In the genomic region with DNA sequence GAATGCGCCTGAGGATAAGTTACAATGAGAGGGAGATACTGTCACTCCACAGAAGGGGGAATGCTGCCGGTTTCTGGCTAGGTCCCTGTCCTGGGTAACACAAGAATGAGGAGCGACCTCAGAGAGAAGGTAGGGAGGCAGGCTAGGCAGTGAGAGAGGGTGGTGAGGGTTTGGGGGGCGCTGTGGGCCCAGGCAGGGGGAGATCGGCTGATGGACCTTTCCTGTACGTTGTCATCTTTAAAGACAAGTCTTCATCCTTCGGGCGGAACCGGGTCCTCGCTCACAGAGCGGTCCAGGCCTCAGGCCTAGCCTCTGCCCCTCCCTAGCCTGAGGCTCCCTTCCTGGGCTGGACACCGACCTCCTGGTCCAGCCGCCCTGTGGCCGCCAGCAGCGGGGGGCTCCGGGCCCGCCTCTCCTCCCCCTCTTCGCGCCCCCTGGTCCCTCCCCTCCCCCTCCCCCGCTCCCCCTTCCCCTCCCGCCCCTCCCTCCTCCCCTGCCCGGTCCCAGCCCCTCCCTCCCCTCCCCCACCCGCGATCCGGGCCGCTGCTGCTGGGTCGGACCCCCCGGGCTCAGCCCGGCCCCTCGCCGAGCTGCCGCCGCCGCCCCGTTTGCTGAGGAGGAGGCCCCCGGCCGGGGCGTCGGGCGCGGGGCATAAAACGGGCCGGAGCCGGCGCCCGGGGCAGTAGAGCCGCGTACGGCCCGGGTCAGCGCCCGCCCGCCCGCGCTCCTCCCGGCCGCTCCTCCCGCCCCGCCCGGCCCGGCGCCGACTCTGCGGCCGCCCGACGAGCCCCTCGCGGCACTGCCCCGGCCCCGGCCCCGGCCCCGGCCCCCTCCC, we compare ENCODE assay signal across 8 cellular contexts. TPM values are rescaled to one million over a fixed set of nuclear protein-coding genes. Genes with fewer than 3 reads are reported as not detected.
DNase-seq lines count a peak whose midpoint lies in the region; ATAC-seq and TF ChIP-seq lines count a peak whose summit lies in the region.

A gene (plus strand): TSS at position 680 of the 835 bp plus-strand sequence. CDS start 265 bp downstream, outside the sequence.

- no peaks in the 10 kb centered on the region for H3K9me3 Mint-ChIP-seq in activated T-helper 17 cell treated with anti-CD3 and anti-CD28 coated beads, Interleukin-2, amount 50 U/mL, for 72 hours

- no peak within 1 kb of the TSS for H3K27ac Mint-ChIP-seq in activated T-helper 17 cell treated with anti-CD3 and anti-CD28 coated beads, Interleukin-2, amount 50 U/mL, for 72 hours

- no peaks in the 10 kb centered on the region for H3K4me1 Mint-ChIP-seq in activated T-helper 17 cell treated with anti-CD3 and anti-CD28 coated beads, Interleukin-2, amount 50 U/mL, for 72 hours

- peaks cover 14% of the 10 kb centered on the region; the same call in 1 of the 2 replicates for H3K4me1 ChIP-seq in ES-I3 (ENCODE audit: insufficient read depth, low read length)
- H3K4me1 ChIP-seq in right atrium auricular region, result peaks cover 0 to 24% of the 10 kb centered on the region in 2 donors
- H3K4me1 ChIP-seq in psoas muscle, result peaks cover 10% of the 10 kb centered on the region

- WGBS in psoas muscle, 3 donors, result 9 to 28% (median 23%) methylated on average over 19 to 57 of the region's 73 CpGs

- no peaks in the 10 kb centered on the region for H3K36me3 Mint-ChIP-seq in activated T-helper 17 cell treated with anti-CD3 and anti-CD28 coated beads, Interleukin-2, amount 50 U/mL, for 72 hours (ENCODE audit: low read depth)

- intact Hi-C loops in psoas muscle (cut with DNase I), result loop anchor here (5.0 to 10.0 kb wide), 2 partner anchors 395 to 408 kb away; no protein-coding TSS in a partner anchor

- ATAC-seq in activated T-helper 17 cell treated with anti-CD3 and anti-CD28 coated beads, Interleukin-2, amount 50 U/mL, for 72 hours (replicated peaks), result no peak
- ATAC-seq in psoas muscle (peak; percentile 28 to 63 (median 30)), GM21360 (IDR thresholded peaks at IDR 0.05; ENCODE audit: unreplicated experiment) (no peak), HG03521 (IDR thresholded peaks at IDR 0.05; ENCODE audit: unreplicated experiment) (no peak)

- no peaks in the 10 kb centered on the region for H3K9me3 ChIP-seq in ES-I3 (ENCODE audit: control insufficient read depth, insufficient read depth, low read length)
- H3K9me3 ChIP-seq in right atrium auricular region, result no peaks in the 10 kb centered on the region
- H3K9me3 ChIP-seq in psoas muscle, result no peaks in the 10 kb centered on the region

- in situ Hi-C loops in GM13977 (cut with MboI; ENCODE audit: low pct_unique_long_range_greater_than_20kb, low sequenced_read_pairs, unreplicated experiment), result no loop called here

- no peak for DNase-seq in right atrium auricular region (ENCODE audit: low spot score)
- DNase-seq in psoas muscle, result peak; percentile 48 to 74
- DNase-seq in NCI-H2227 treated with DMSO at 0.1 percent for 48 hours (lab: John Stamatoyannopoulos, UW), result no peak
- DNase-seq in GM13977 (ENCODE audit: low spot score), result no peak

- H3K27ac ChIP-seq in right atrium auricular region (peak within 1 kb of the TSS; percentile 64 to 70), psoas muscle (peak within 1 kb of the TSS; percentile 77)

- no peak for TF ChIP-seq CTCF in right atrium auricular region (IDR thresholded peaks at IDR 0.05)
- no peak for TF ChIP-seq CTCF in psoas muscle (IDR thresholded peaks at IDR 0.05)
- no peak for TF ChIP-seq CTCF in GM13977 (IDR thresholded peaks at IDR 0.05; ENCODE audit: extremely low read depth, insufficient read depth, missing control alignments)

- peak within 1 kb of the TSS; percentile 69 for H3K4me3 Mint-ChIP-seq in activated T-helper 17 cell treated with anti-CD3 and anti-CD28 coated beads, Interleukin-2, amount 50 U/mL, for 72 hours

- H3K27me3 ChIP-seq in right atrium auricular region (no peaks in the 10 kb centered on the region), psoas muscle (ENCODE audit: insufficient read depth in 3 of 3, low read length in 2 of 3) (peaks cover 0 to 32% (median 0%) of the 10 kb centered on the region in 3 donors)

- H3K36me3 ChIP-seq in ES-I3 (ENCODE audit: insufficient read depth, low read length) (no peaks in the 10 kb centered on the region), right atrium auricular region (no peaks in the 10 kb centered on the region), psoas muscle (ENCODE audit: insufficient read depth in 1 of 2, low read depth in 1 of 2) (peaks cover 0 to 5% of the 10 kb centered on the region in 2 donors)

- H3K27me3 Mint-ChIP-seq in activated T-helper 17 cell treated with anti-CD3 and anti-CD28 coated beads, Interleukin-2, amount 50 U/mL, for 72 hours, result peaks cover 44% of the 10 kb centered on the region

- H3K9ac ChIP-seq in ES-I3 (ENCODE audit: low read depth, low read length), result peak within 1 kb of the TSS; percentile 53; the same call in 1 of the 2 replicates

- peak within 1 kb of the TSS; percentile 50 to 55 for H3K4me3 ChIP-seq in right atrium auricular region
- peak within 1 kb of the TSS; percentile 72 for H3K4me3 ChIP-seq in psoas muscle

RNA-seq across cellular contexts. Expression of the gene that starts here (rescaled TPM):
- total RNA-seq in activated T-helper 17 cell treated with anti-CD3 and anti-CD28 coated beads, Interleukin-2, amount 50 U/mL, for 72 hours, result under 1 TPM; 0.05 to 0.39 TPM
- total RNA-seq in right atrium auricular region (10 to 100 TPM in 1 of 2 donors, 1 to 10 TPM in 1; 7.0 to 13.4 TPM), psoas muscle (10 to 100 TPM in 1 of 4 donors, 1 to 10 TPM in 3; 4.1 to 10.5 (median 6.3) TPM)
- polyA plus RNA-seq in psoas muscle, result 1 to 10 TPM; 2.5 to 5.2 (median 5.1) TPM

Comparison
In these comparisons a context has a peak if more than half of its experiments do, and no peak if none do; other contexts are left out.
1. ATAC-seq: peak in psoas muscle (4 of 4); none in activated T-helper 17 cell treated with anti-CD3 and anti-CD28 coated beads, Interleukin-2, amount 50 U/mL, for 72 hours (single experiment), GM21360 (single experiment) and HG03521 (single experiment).
2. DNase-seq: peak in psoas muscle (2 of 2); none in right atrium auricular region (single experiment), NCI-H2227 treated with DMSO at 0.1 percent for 48 hours (single experiment) and GM13977 (single experiment).